Comparison of ENCODE assay signal across 33 cellular contexts in genomic region chr20:51924509-51924908, GRCh38.
"Had no signal": no experiment of that assay in that cellular context is flagged by ENCODE, and none has a peak within 500 bp of the region (broad histone marks: within the 10 kb centered on the region; RNA-seq: fewer than 3 reads in every experiment).

No MANE protein-coding gene starts in this region.

- H3K4me1 ChIP-seq: adrenal gland, ascending aorta, body of pancreas, breast epithelium had no signal

- FAIRE-seq: astrocyte, bronchial epithelial cell had no signal

- DNase-seq: activated effector memory CD4-positive, alpha-beta T cell treated with anti-CD3 and anti-CD28 coated beads, Interleukin-2, amount 50 U/mL, for 16 hours; activated effector memory CD4-positive, alpha-beta T cell treated with Interleukin-2 at 50 U/mL for 16 hours; activated gamma-delta T cell; activated gamma-delta T cell treated with Interleukin-2 at 50 U/mL for 16 hours; activated naive CD4-positive, alpha-beta T cell; activated naive CD4-positive, alpha-beta T cell treated with anti-CD3 and anti-CD28 coated beads for 36 hours; activated naive CD4-positive, alpha-beta T cell treated with anti-CD3 and anti-CD28 coated beads, Interleukin-2, amount 10 ng/mL, durations not matched to agents 7 days and 5 days; activated naive CD4-positive, alpha-beta T cell treated with anti-CD3 and anti-CD28 coated beads, Interleukin-2, amount 50 U/mL, for 16 hours; activated naive CD4-positive, alpha-beta T cell treated with Interleukin-2 at 50 U/mL for 16 hours; activated naive CD8-positive, alpha-beta T cell treated with anti-CD3 and anti-CD28 coated beads for 36 hours; activated naive CD8-positive, alpha-beta T cell treated with anti-CD3 and anti-CD28 coated beads, Interleukin-2, amount 10 ng/mL, durations not matched to agents 7 days and 5 days; activated naive CD8-positive, alpha-beta T cell treated with anti-CD3 and anti-CD28 coated beads, Interleukin-2, amount 50 U/mL, for 24 hours; activated T-cell treated with anti-CD3 and anti-CD28 coated beads, Interleukin-2, amount 50 U/mL, for 24 hours; activated T-cell treated with anti-CD3 and anti-CD28 coated beads, Interleukin-2, amount 50 U/mL, for 4 hours; activated T-cell treated with anti-CD3 and anti-CD28 coated beads, Interleukin-2, amount 50 U/mL, for 48 hours; activated T-cell treated with anti-CD3 and anti-CD28 coated beads, Interleukin-2, amount 50 U/mL, for 72 hours; adrenal gland; amniotic stem cell; amygdala; anterior cingulate cortex; aorta; body of pancreas; brain microvascular endothelial cell; caudate nucleus; central memory CD4-positive, alpha-beta T cell; cerebellar nuclear complex had no signal

- H3K9me3 ChIP-seq: adrenal gland, ascending aorta, body of pancreas, breast epithelium had no signal

- H3K36me3 ChIP-seq: adrenal gland, ascending aorta, brain microvascular endothelial cell, breast epithelium, cardiac muscle cell had no signal

- H3K27ac ChIP-seq: adrenal gland, ascending aorta, body of pancreas, brain microvascular endothelial cell, breast epithelium, cardiac muscle cell had no signal

- H3K4me3 ChIP-seq: adrenal gland, ascending aorta, body of pancreas, breast epithelium, cardiac muscle cell had no signal

- H3K27me3 ChIP-seq: adrenal gland, ascending aorta, body of pancreas, brain microvascular endothelial cell, breast epithelium, cardiac muscle cell had no signal

- ATAC-seq: activated naive CD4-positive, alpha-beta T cell treated with anti-CD3 and anti-CD28 coated beads, Interleukin-2, amount 50 U/mL, for 72 hours; activated naive CD8-positive, alpha-beta T cell treated with anti-CD3 and anti-CD28 coated beads, Interleukin-2, amount 50 U/mL, for 24 hours; activated T-cell treated with anti-CD3 and anti-CD28 coated beads, Interleukin-2, amount 50 U/mL, for 4 hours; activated T-cell treated with anti-CD3 and anti-CD28 coated beads, Interleukin-2, amount 50 U/mL, for 72 hours; activated T-helper 17 cell treated with anti-CD3 and anti-CD28 coated beads, Interleukin-2, amount 50 U/mL, for 72 hours; body of pancreas had no signal
